ENCODE assay signal across 9 cellular contexts in genomic region chr1:99003911-99004269, GRCh38. TPM values are rescaled to one million over a fixed set of nuclear protein-coding genes. Genes with fewer than 3 reads are reported as not detected.
A peak's percentile ranks its signal among the peaks of the same experiment; 100 is the strongest.
DNase-seq lines count a peak whose midpoint lies in the region; ATAC-seq and TF ChIP-seq lines count a peak whose summit lies in the region.
"Had no signal": no experiment of that assay in that cellular context is flagged by ENCODE, and none has a peak within 500 bp of the region (broad histone marks: within the 10 kb centered on the region; RNA-seq: fewer than 3 reads in every experiment).

No MANE protein-coding gene starts in this region.

- DNase-seq in CD4-positive, alpha-beta memory T cell: no peak
- DNase-seq in NCI-H526 treated with DMSO at 0.1 percent for 48 hours (lab: John Stamatoyannopoulos, UW) (no peak), Kasumi-1 (lab: John Stamatoyannopoulos, UW) (no peak)
- no peak for DNase-seq in stimulated activated CD4-positive, alpha-beta T cell treated with anti-CD3 and anti-CD28 coated beads, Interleukin-4, amount 100 ng/mL, for 1 hour

- H3K9ac ChIP-seq in HUES48 (ENCODE audit: low read depth, low read length): no peak overlapping the region; the same call in 1 of the 2 replicates

- peaks cover 27 to 44% of the 10 kb centered on the region in 2 donors for H3K27me3 Mint-ChIP-seq in CD4-positive, alpha-beta memory T cell
- H3K27me3 Mint-ChIP-seq in nephron (ENCODE audit: low read depth): peaks cover 82% of the 10 kb centered on the region

- WGBS in ectodermal cell, 2 experiments: 2% methylated on average over 17 to 19 of the region's 19 CpGs

- peak overlapping the region; percentile 40 to 76 (median 61) for H3K4me3 Mint-ChIP-seq in CD4-positive, alpha-beta memory T cell
- H3K4me3 Mint-ChIP-seq in nephron: peak overlapping the region; percentile 80

- peaks cover 22% of the 10 kb centered on the region for H3K27me3 ChIP-seq in CD4-positive, alpha-beta memory T cell (ENCODE audit: insufficient read depth, low read length)
- H3K27me3 ChIP-seq in HUES48 (ENCODE audit: control insufficient read depth, insufficient read depth, low read length) (peaks cover 36% of the 10 kb centered on the region), ectodermal cell (ENCODE audit: control insufficient read depth, insufficient read depth, low read length, poor library complexity, severe bottlenecking) (peaks cover 39% of the 10 kb centered on the region)

- POLR2A ChIA-PET in CD4-positive, alpha-beta memory T cell (lab: Charles Lee; ENCODE audit: partially characterized antibody): no interaction called here

- no peaks in the 10 kb centered on the region for H3K36me3 ChIP-seq in CD4-positive, alpha-beta memory T cell (ENCODE audit: insufficient read depth, low read length)
- H3K36me3 ChIP-seq in HUES48 (ENCODE audit: control insufficient read depth, insufficient read depth, low read length) (no peaks in the 10 kb centered on the region), ectodermal cell (ENCODE audit: control insufficient read depth, insufficient read depth, low read length) (no peaks in the 10 kb centered on the region)

- CTCF ChIA-PET in CD4-positive, alpha-beta memory T cell (lab: Charles Lee; ENCODE audit: partially characterized antibody): no interaction called here

- H3K36me3 Mint-ChIP-seq in CD4-positive, alpha-beta memory T cell: no peaks in the 10 kb centered on the region
- H3K36me3 Mint-ChIP-seq in nephron (ENCODE audit: low read depth): no peaks in the 10 kb centered on the region

- ATAC-seq in HG02642 (IDR thresholded peaks at IDR 0.05; ENCODE audit: poor library complexity, unreplicated experiment): no peak

- H3K27ac ChIP-seq in CD4-positive, alpha-beta memory T cell (ENCODE audit: low read depth, low read length): no peak overlapping the region
- H3K27ac ChIP-seq in HUES48 (ENCODE audit: low read depth, low read length) (no peak overlapping the region), ectodermal cell (ENCODE audit: insufficient read depth, low read depth, low read length, poor library complexity, severe bottlenecking) (no peak overlapping the region)

- intact Hi-C loops in CD4-positive, alpha-beta memory T cell (cut with micrococcal nuclease): no loop called here

- no peak for TF ChIP-seq CTCF in nephron (IDR thresholded peaks at IDR 0.05; ENCODE audit: unreplicated experiment in 3 of 3)

- no peaks in the 10 kb centered on the region for H3K9me3 Mint-ChIP-seq in CD4-positive, alpha-beta memory T cell
- H3K9me3 Mint-ChIP-seq in nephron: no peaks in the 10 kb centered on the region

- peaks cover 5 to 7% (median 6%) of the 10 kb centered on the region in 4 donors for H3K4me1 Mint-ChIP-seq in CD4-positive, alpha-beta memory T cell
- peaks cover 6% of the 10 kb centered on the region for H3K4me1 Mint-ChIP-seq in nephron

- H3K9me3 ChIP-seq in CD4-positive, alpha-beta memory T cell (ENCODE audit: control insufficient read depth in 1 of 2, low read length in 2 of 2): no peaks in the 10 kb centered on the region
- H3K9me3 ChIP-seq in HUES48 (ENCODE audit: control insufficient read depth, insufficient read depth, low read length): no peaks in the 10 kb centered on the region
- no peaks in the 10 kb centered on the region for H3K9me3 ChIP-seq in ectodermal cell (ENCODE audit: control insufficient read depth, low read length)

- peak overlapping the region in 1 of 2 donors; percentile 17 for H3K4me3 ChIP-seq in CD4-positive, alpha-beta memory T cell (ENCODE audit: low read length in 2 of 2)
- peak overlapping the region; percentile 77 for H3K4me3 ChIP-seq in HUES48 (ENCODE audit: low read depth, low read length)
- peak overlapping the region; percentile 59 for H3K4me3 ChIP-seq in ectodermal cell (ENCODE audit: insufficient read depth, low read depth, low read length)

- peak overlapping the region in 1 of 7 donors; percentile 58 for H3K27ac Mint-ChIP-seq in CD4-positive, alpha-beta memory T cell
- no peak overlapping the region for H3K27ac Mint-ChIP-seq in nephron

- peaks cover 7% of the 10 kb centered on the region for H3K4me1 ChIP-seq in CD4-positive, alpha-beta memory T cell (ENCODE audit: insufficient read depth, low read length)
- H3K4me1 ChIP-seq in HUES48 (ENCODE audit: control insufficient read depth, insufficient read depth, low read length) (peaks cover 7% of the 10 kb centered on the region; the same call in 1 of the 2 replicates), ectodermal cell (ENCODE audit: control insufficient read depth, insufficient read depth, low read length) (no peaks in the 10 kb centered on the region)

RNA-seq across cellular contexts. Expression of gene PLPPR5, which starts 0.8 kb away (rescaled TPM):
- total RNA-seq in CD4-positive, alpha-beta memory T cell: not detected
- not detected for polyA plus RNA-seq in CD4-positive, alpha-beta memory T cell
- polyA plus RNA-seq in ectodermal cell (2013, experiment 1 of 4): 1.8 TPM
- polyA plus RNA-seq in ectodermal cell (2013, experiment 2 of 4): 1.2 TPM
- 1.1 TPM for polyA plus RNA-seq in ectodermal cell (2013, experiment 3 of 4)
- polyA plus RNA-seq in ectodermal cell (2013, experiment 4 of 4): 1.2 TPM
- total RNA-seq: omental fat pad had no signal
